ENCODE assay signal across 23 cellular contexts in genomic region chr14:32865827-32866376, GRCh38.
DNase-seq lines count a peak whose midpoint lies in the region; ATAC-seq and TF ChIP-seq lines count a peak whose summit lies in the region.
"Had no signal": no experiment of that assay in that cellular context is flagged by ENCODE, and none has a peak within 500 bp of the region (broad histone marks: within the 10 kb centered on the region; RNA-seq: fewer than 3 reads in every experiment).

No MANE protein-coding gene starts in this region.

- no peak for TF ChIP-seq CTCF in left ventricle myocardium inferior (IDR thresholded peaks at IDR 0.05; ENCODE audit: borderline replicate concordance)
- TF ChIP-seq CTCF in spleen (IDR thresholded peaks at IDR 0.05 in 8 of 11, conservative IDR thresholded peaks at IDR 0.05 in 3 of 11): no peak
- no peak for TF ChIP-seq CTCF in tibial nerve (IDR thresholded peaks at IDR 0.05)

- no peak for TF ChIP-seq POLR2A in spleen (IDR thresholded peaks at IDR 0.05)
- TF ChIP-seq POLR2A in tibial nerve (IDR thresholded peaks at IDR 0.05): no peak

- peak in 2 of 3 donors; percentile 24 to 49 for DNase-seq in right cardiac atrium
- no peak for DNase-seq in left ventricle myocardium inferior
- DNase-seq in SW480 (ENCODE audit: low spot score): peak; percentile 22
- DNase-seq in medulla oblongata (ENCODE audit: extremely low spot score): peak; percentile 4
- DNase-seq in spleen: no peak
- DNase-seq in tibial nerve (ENCODE audit: low spot score in 2 of 2): no peak
- DNase-seq: AML-193; CD4-positive, alpha-beta T cell; COR-L47; DMS53; HCEC 1CT; NCI-H1105 treated with DMSO at 0.1 percent for 48 hours; NCI-H1694; NCI-H2029 treated with DMSO at 0.1 percent for 48 hours; NCI-H524; Right ventricle myocardium superior; RPMI8226; T-helper 1 cell had no signal

- intact Hi-C loops in right cardiac atrium (cut with DNase I) (no loop called here), left ventricle myocardium inferior (cut with micrococcal nuclease) (no loop called here), spleen (cut with DNase I; ENCODE audit: low total_unique reads) (no loop called here)

- 59% methylated on average over 5 of the region's 5 CpGs for WGBS in right cardiac atrium
- 57 to 80% (median 70%) methylated on average over 3 to 5 of the region's 5 CpGs for WGBS in spleen, 5 donors
- 54 to 60% methylated on average over 5 of the region's 5 CpGs for WGBS in tibial nerve, 2 donors

- H3K27ac ChIP-seq in right cardiac atrium (ENCODE audit: low read length): no peak overlapping the region
- no peak overlapping the region for H3K27ac ChIP-seq in left ventricle myocardium inferior (replicated peaks)
- no peak overlapping the region for H3K27ac ChIP-seq in spleen
- no peak overlapping the region for H3K27ac ChIP-seq in tibial nerve
- H3K27ac ChIP-seq: A549; BLaER1 treated with 17β-estradiol and CSF1 and Interleukin-3, amounts not matched to agents 10 nM and 100 nM had no signal

- H3K27me3 ChIP-seq in right cardiac atrium (ENCODE audit: control insufficient read depth, insufficient read depth) (no peaks in the 10 kb centered on the region), left ventricle myocardium inferior (ENCODE audit: low read depth) (no peaks in the 10 kb centered on the region), spleen (replicated peaks in 1 of 7) (no peaks in the 10 kb centered on the region), tibial nerve (no peaks in the 10 kb centered on the region)
- H3K27me3 ChIP-seq: BLaER1 treated with 17β-estradiol and CSF1 and Interleukin-3, amounts not matched to agents 10 nM and 100 nM had no signal

- H3K4me3 ChIP-seq in right cardiac atrium (ENCODE audit: low read length) (no peak overlapping the region), left ventricle myocardium inferior (no peak overlapping the region), spleen (no peak overlapping the region), tibial nerve (no peak overlapping the region)
- H3K4me3 ChIP-seq: A549; BLaER1 treated with 17β-estradiol and CSF1 and Interleukin-3, amounts not matched to agents 10 nM and 100 nM; GM23338; K562 had no signal

- ATAC-seq in right cardiac atrium (peak in 1 of 2 donors; percentile 83), HG03354 (IDR thresholded peaks at IDR 0.05; ENCODE audit: poor library complexity, severe bottlenecking, unreplicated experiment) (no peak)
- ATAC-seq: A549, GM23338, K562 had no signal

- H3K4me1 ChIP-seq in right cardiac atrium (ENCODE audit: control insufficient read depth, insufficient read depth, low read length) (no peaks in the 10 kb centered on the region), left ventricle myocardium inferior (no peaks in the 10 kb centered on the region), spleen (no peaks in the 10 kb centered on the region), tibial nerve (no peaks in the 10 kb centered on the region)
- H3K4me1 ChIP-seq: A549; BLaER1 treated with 17β-estradiol and CSF1 and Interleukin-3, amounts not matched to agents 10 nM and 100 nM had no signal

- no peak for TF ChIP-seq EP300 in tibial nerve (IDR thresholded peaks at IDR 0.05)

- H3K36me3 ChIP-seq in left ventricle myocardium inferior (no peaks in the 10 kb centered on the region), spleen (no peaks in the 10 kb centered on the region), tibial nerve (no peaks in the 10 kb centered on the region)
- H3K36me3 ChIP-seq: BLaER1 treated with 17β-estradiol and CSF1 and Interleukin-3, amounts not matched to agents 10 nM and 100 nM had no signal

- no peaks in the 10 kb centered on the region for H3K9me3 ChIP-seq in right cardiac atrium (ENCODE audit: control insufficient read depth, low read length)
- H3K9me3 ChIP-seq in left ventricle myocardium inferior (replicated peaks): no peaks in the 10 kb centered on the region
- H3K9me3 ChIP-seq in spleen: peaks cover 0 to 11% (median 0%) of the 10 kb centered on the region in 8 donors
- H3K9me3 ChIP-seq in tibial nerve: no peaks in the 10 kb centered on the region
- H3K9me3 ChIP-seq: A549; BLaER1 treated with 17β-estradiol and CSF1 and Interleukin-3, amounts not matched to agents 10 nM and 100 nM had no signal

Comparison
In these comparisons a context has a peak if more than half of its experiments do, and no peak if none do; other contexts are left out.
1. DNase-seq: peak in right cardiac atrium (2 of 3), SW480 (single experiment) and medulla oblongata (single experiment); none in left ventricle myocardium inferior (single experiment), spleen (single experiment) and tibial nerve (0 of 2).